Comparison of ENCODE assay signal across 8 cellular contexts in genomic region chr16:23045025-23045424, GRCh38.
"Had no signal": no experiment of that assay in that cellular context is flagged by ENCODE, and none has a peak within 500 bp of the region (broad histone marks: within the 10 kb centered on the region; RNA-seq: fewer than 3 reads in every experiment).

No MANE protein-coding gene starts in this region.

- H3K4me3 ChIP-seq: GM12878 had no signal

- DNase-seq: GDM1, GF-D8 had no signal

- FAIRE-seq: G401.6, GM12878, GM12891, GM12892, GM18507, GM19239 had no signal

- ATAC-seq: GM12878 had no signal
